ENCODE assay signal across 29 cellular contexts in genomic region chr10:113663142-113663541, GRCh38. TPM values are rescaled to one million over a fixed set of nuclear protein-coding genes. Genes with fewer than 3 reads are reported as not detected.
A peak's percentile ranks its signal among the peaks of the same experiment; 100 is the strongest.
DNase-seq lines count a peak whose midpoint lies in the region; ATAC-seq and TF ChIP-seq lines count a peak whose summit lies in the region.
"Had no signal": no experiment of that assay in that cellular context is flagged by ENCODE, and none has a peak within 500 bp of the region (broad histone marks: within the 10 kb centered on the region; RNA-seq: fewer than 3 reads in every experiment).

No MANE protein-coding gene starts in this region.

- H3K4me3 ChIP-seq in right cardiac atrium (ENCODE audit: low read length), result peak overlapping the region; percentile 64
- no peak overlapping the region for H3K4me3 ChIP-seq in gastroesophageal sphincter
- H3K4me3 ChIP-seq: MG63, right lobe of liver, SJSA1, tibial nerve had no signal

- intact Hi-C loops in right cardiac atrium (cut with DNase I), result no loop called here

- H3K9me3 ChIP-seq in right cardiac atrium (ENCODE audit: control insufficient read depth, low read length), result no peaks in the 10 kb centered on the region
- H3K9me3 ChIP-seq in gastroesophageal sphincter, result no peaks in the 10 kb centered on the region
- H3K9me3 ChIP-seq: MG63, right lobe of liver, SJSA1, tibial nerve had no signal

- DNase-seq in COLO829 (ENCODE audit: low spot score) (peak; percentile 41), ELR (ENCODE audit: low read depth) (peak; percentile 55), RKO (ENCODE audit: low spot score) (peak; percentile 30), right cardiac atrium (no peak), NCI-H2081 (lab: John Stamatoyannopoulos, UW) (no peak)
- DNase-seq in activated CD4-positive, alpha-beta T cell treated with anti-CD3 and anti-CD28 coated beads, Interleukin-2, amount 50 U/mL, for 4 hours, result no peak
- DNase-seq: activated CD4-positive, alpha-beta T cell treated with anti-CD3 and anti-CD28 coated beads, Interleukin-2, amount 10 ng/mL, durations not matched to agents 7 days and 5 days; activated effector memory CD4-positive, alpha-beta T cell treated with anti-CD3 and anti-CD28 coated beads, Interleukin-2, amount 50 U/mL, for 16 hours; activated T-cell treated with anti-CD3 and anti-CD28 coated beads, Interleukin-2, amount 50 U/mL, for 1 hour; DMS79; effector CD8-positive, alpha-beta T cell; GOT3; mesendoderm; MG63; NCI-H1417; NCI-H2029 treated with DMSO at 0.1 percent for 48 hours; NCI-H345; NCI-H774; right lobe of liver; stimulated activated CD4-positive, alpha-beta T cell treated with anti-CD3 and anti-CD28 coated beads, Interleukin-4, amount 100 ng/mL, for 24 hours had no signal

- peak in 1 of 2 donors; percentile 23 for ATAC-seq in right cardiac atrium
- ATAC-seq in HG03280 (IDR thresholded peaks at IDR 0.05; ENCODE audit: unreplicated experiment), result no peak
- no peak for ATAC-seq in gastroesophageal sphincter
- ATAC-seq: left lobe of liver, right lobe of liver had no signal

- no peaks in the 10 kb centered on the region for H3K4me1 ChIP-seq in right cardiac atrium (ENCODE audit: control insufficient read depth, insufficient read depth, low read length)
- no peaks in the 10 kb centered on the region for H3K4me1 ChIP-seq in gastroesophageal sphincter
- H3K4me1 ChIP-seq: right lobe of liver, tibial nerve had no signal

- H3K27me3 ChIP-seq in right cardiac atrium (ENCODE audit: control insufficient read depth, insufficient read depth) (no peaks in the 10 kb centered on the region), gastroesophageal sphincter (no peaks in the 10 kb centered on the region)
- H3K27me3 ChIP-seq: right lobe of liver, tibial nerve had no signal

- no peak for TF ChIP-seq POLR2A in gastroesophageal sphincter (IDR thresholded peaks at IDR 0.05)

- TF ChIP-seq CTCF in gastroesophageal sphincter (IDR thresholded peaks at IDR 0.05), result no peak

- no peak for TF ChIP-seq EP300 in gastroesophageal sphincter (IDR thresholded peaks at IDR 0.05)

- H3K36me3 ChIP-seq in gastroesophageal sphincter, result no peaks in the 10 kb centered on the region
- H3K36me3 ChIP-seq: MG63, right lobe of liver, SJSA1, tibial nerve had no signal

- H3K27ac ChIP-seq in right cardiac atrium (ENCODE audit: low read length), result no peak overlapping the region
- no peak overlapping the region for H3K27ac ChIP-seq in gastroesophageal sphincter
- H3K27ac ChIP-seq: epithelial cell of prostate, right lobe of liver, SJSA1, tibial nerve had no signal

- 62% methylated on average over 5 of the region's 5 CpGs for WGBS in right cardiac atrium
- 66 to 79% methylated on average over 5 of the region's 5 CpGs for WGBS in gastroesophageal sphincter (ENCODE audit: low coverage in 1 of 2), 2 donors

RNA-seq across cellular contexts. Expression of gene NRAP, which starts 0.7 kb away (rescaled TPM):
- total RNA-seq in right cardiac atrium, result 100 to 1,000 TPM; 232 to 479 (median 284) TPM
- polyA plus RNA-seq in right cardiac atrium, result 117 TPM
- under 1 TPM in 1 of 4 donors, not detected in 3; under 0.01 TPM for total RNA-seq in gastroesophageal sphincter
- total RNA-seq: activated CD4-positive, alpha-beta T cell treated with anti-CD3 and anti-CD28 coated beads, Interleukin-2, amount 10 ng/mL, durations not matched to agents 7 days and 5 days; glomerular endothelial cell; SJSA1 had no signal
- polyA plus RNA-seq: AG04450, BJ had no signal

RNA-seq across cellular contexts. Expression of gene CASP7, which starts 16.6 kb away (rescaled TPM):
- total RNA-seq in right cardiac atrium (10 to 100 TPM; 10.4 to 17.2 (median 13.9) TPM), gastroesophageal sphincter (10 to 100 TPM; 13.7 to 29.2 (median 20.1) TPM)
- 9.4 TPM for polyA plus RNA-seq in right cardiac atrium

Comparison
In these comparisons a context has a peak if more than half of its experiments do, and no peak if none do; other contexts are left out.
1. DNase-seq: peak in COLO829 (single experiment), ELR (single experiment) and RKO (single experiment); none in right cardiac atrium (0 of 3), activated CD4-positive, alpha-beta T cell treated with anti-CD3 and anti-CD28 coated beads, Interleukin-2, amount 50 U/mL, for 4 hours (0 of 2) and NCI-H2081 (0 of 2).
2. RNA of gene NRAP, which starts 0.7 kb away (total RNA-seq): 232 to 479 TPM in right cardiac atrium; under 0.01 TPM in gastroesophageal sphincter; every median in the first group is over 100 times any median in the second.